ENCODE assay signal across 1 cellular context in the genomic region with DNA sequence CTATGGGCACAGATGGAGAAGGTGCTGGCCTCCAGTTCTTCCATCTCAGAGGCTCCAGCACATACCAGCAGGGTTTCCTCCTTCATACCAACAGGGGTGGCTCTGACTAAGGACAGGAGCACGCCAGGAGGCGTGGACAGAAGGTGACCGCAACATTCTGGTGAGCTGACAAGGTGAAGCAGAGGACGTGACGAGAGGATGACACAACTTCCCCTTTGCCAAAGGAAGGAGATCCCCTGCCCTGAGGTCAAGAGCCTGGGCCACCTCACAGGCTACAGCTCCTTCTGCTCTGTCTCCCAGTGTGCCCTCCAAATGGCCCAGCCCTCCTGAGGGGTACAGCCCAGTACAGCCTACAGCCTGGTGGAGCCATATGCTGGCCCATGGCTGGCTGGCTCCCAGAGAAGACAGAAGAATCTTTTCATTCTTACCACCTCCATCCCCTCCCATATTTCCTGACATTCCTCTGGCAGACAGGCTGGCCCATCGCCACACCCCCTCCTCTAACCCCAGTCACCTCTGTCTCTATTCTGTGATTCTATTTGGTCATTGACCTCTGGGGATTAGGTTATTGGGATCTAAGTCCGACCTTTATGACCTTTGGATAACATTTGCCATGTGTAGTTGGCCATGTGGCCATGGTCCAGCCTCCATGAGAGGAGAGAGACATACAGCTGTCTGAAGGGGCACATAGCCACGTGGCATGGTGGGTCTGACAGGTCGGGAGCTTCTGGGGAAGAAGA.
TF ChIP-seq lines count a peak whose summit lies in the region.

No MANE protein-coding gene starts in this region.

TF ChIP-seq in HepG2, 621 proteins besides CTCF, POLR2A, EP300 and RAD21:
- TF ChIP-seq NR2F2 (IDR thresholded peaks at IDR 0.05; ENCODE audit: borderline replicate concordance, low read depth), result peak; percentile 74; the same call in 1 of the 2 replicates
- TF ChIP-seq MTF1 (CRISPR knock-in tag; IDR thresholded peaks at IDR 0.05), result no peak
- TF ChIP-seq KDM5B (CRISPR knock-in tag; IDR thresholded peaks at IDR 0.05; ENCODE audit: borderline replicate concordance), result no peak
- no peak for TF ChIP-seq ZNF354B (CRISPR knock-in tag; IDR thresholded peaks at IDR 0.05)
- TF ChIP-seq NR2F6 (IDR thresholded peaks at IDR 0.05), result peak; percentile 42
- TF ChIP-seq NR2F6 (CRISPR knock-in tag; IDR thresholded peaks at IDR 0.05), result no peak
